ENCODE assay signal across 1 cellular context in genomic region chr16:65769055-65769465, GRCh38.
TF ChIP-seq lines count a peak whose summit lies in the region.

No MANE protein-coding gene starts in this region.

TF ChIP-seq in K562, 482 proteins besides CTCF, POLR2A, EP300 and RAD21 (continued from another document and continues in another):
- TF ChIP-seq, protein P1, sequence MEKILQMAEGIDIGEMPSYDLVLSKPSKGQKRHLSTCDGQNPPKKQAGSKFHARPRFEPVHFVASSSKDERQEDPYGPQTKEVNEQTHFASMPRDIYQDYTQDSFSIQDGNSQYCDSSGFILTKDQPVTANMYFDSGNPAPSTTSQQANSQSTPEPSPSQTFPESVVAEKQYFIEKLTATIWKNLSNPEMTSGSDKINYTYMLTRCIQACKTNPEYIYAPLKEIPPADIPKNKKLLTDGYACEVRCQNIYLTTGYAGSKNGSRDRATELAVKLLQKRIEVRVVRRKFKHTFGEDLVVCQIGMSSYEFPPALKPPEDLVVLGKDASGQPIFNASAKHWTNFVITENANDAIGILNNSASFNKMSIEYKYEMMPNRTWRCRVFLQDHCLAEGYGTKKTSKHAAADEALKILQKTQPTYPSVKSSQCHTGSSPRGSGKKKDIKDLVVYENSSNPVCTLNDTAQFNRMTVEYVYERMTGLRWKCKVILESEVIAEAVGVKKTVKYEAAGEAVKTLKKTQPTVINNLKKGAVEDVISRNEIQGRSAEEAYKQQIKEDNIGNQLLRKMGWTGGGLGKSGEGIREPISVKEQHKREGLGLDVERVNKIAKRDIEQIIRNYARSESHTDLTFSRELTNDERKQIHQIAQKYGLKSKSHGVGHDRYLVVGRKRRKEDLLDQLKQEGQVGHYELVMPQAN (IDR thresholded peaks at IDR 0.05; ENCODE audit: borderline replicate concordance): no peak
- TF ChIP-seq PREB (CRISPR knock-in tag; IDR thresholded peaks at IDR 0.05) (0 out of 2 replicates have a peak, but pooled peaks have one; percentile 27), ZNF23 (CRISPR knock-in tag; IDR thresholded peaks at IDR 0.05) (peak; percentile 100), C11orf30 (IDR thresholded peaks at IDR 0.05; ENCODE audit: low read depth) (no peak), VEZF1 (CRISPR knock-in tag; IDR thresholded peaks at IDR 0.05) (peak; percentile 65; the same call in 1 of the 2 replicates), NR2C1 (IDR thresholded peaks at IDR 0.05) (no peak), NR2C1 (tag; IDR thresholded peaks at IDR 0.05) (peak; percentile 98), RCOR1 (IDR thresholded peaks at IDR 0.05; ENCODE audit: borderline replicate concordance in 1 of 2, low read depth in 2 of 2, low read length in 2 of 2) (peak in 1 of 2 experiments; percentile 72; a peak in 3 of 4 replicates), DMBX1 (CRISPR knock-in tag; IDR thresholded peaks at IDR 0.05; ENCODE audit: borderline replicate concordance) (peak; percentile 100), TAL1 (IDR thresholded peaks at IDR 0.05) (peak; percentile 97), NCOA4 (IDR thresholded peaks at IDR 0.05; ENCODE audit: partially characterized antibody) (no peak), XRCC3 (IDR thresholded peaks at IDR 0.05) (no peak), TAF9B (IDR thresholded peaks at IDR 0.05; ENCODE audit: partially characterized antibody) (no peak), TARDBP (IDR thresholded peaks at IDR 0.05) (peak; percentile 77; the same call in 1 of the 2 replicates), FOXJ2 (tag; IDR thresholded peaks at IDR 0.05) (peak; percentile 94), OTX1 (CRISPR knock-in tag; IDR thresholded peaks at IDR 0.05) (peak; percentile 100), KHSRP (IDR thresholded peaks at IDR 0.05) (0 out of 2 replicates have a peak, but pooled peaks have one; percentile 58), TAF1 (IDR thresholded peaks at IDR 0.05; ENCODE audit: control insufficient read depth, extremely low read depth, insufficient read depth, low read length, severe bottlenecking) (no peak), HDAC6 (IDR thresholded peaks at IDR 0.05; ENCODE audit: low read depth, low read length) (no peak), HIVEP1 (CRISPR knock-in tag; IDR thresholded peaks at IDR 0.05) (peak; percentile 100), ZNF696 (CRISPR knock-in tag; conservative IDR thresholded peaks at IDR 0.05) (peak; percentile 95), SP1 (CRISPR knock-in tag; IDR thresholded peaks at IDR 0.05) (0 out of 2 replicates have a peak, but pooled peaks have one; percentile 32), NFE2 (IDR thresholded peaks at IDR 0.05; ENCODE audit: low read depth) (no peak), SRSF1 (IDR thresholded peaks at IDR 0.05; ENCODE audit: low read depth, low read length) (no peak), ZNF644 (tag; IDR thresholded peaks at IDR 0.05; ENCODE audit: low read depth) (peak; percentile 99), KLF6 (CRISPR knock-in tag; IDR thresholded peaks at IDR 0.05; ENCODE audit: borderline replicate concordance) (peak; percentile 100), PHB (CRISPR knock-in tag; IDR thresholded peaks at IDR 0.05) (peak; percentile 98), MLX (CRISPR knock-in tag; conservative IDR thresholded peaks at IDR 0.05) (peak in 1 of 2 experiments; percentile 89; a peak in 2 of 4 replicates), NONO (IDR thresholded peaks at IDR 0.05; ENCODE audit: low read depth in 2 of 2, low read length in 1 of 2) (no peak), ATF2 (CRISPR knock-in tag; IDR thresholded peaks at IDR 0.05) (no peak), TFAM (CRISPR knock-in tag; conservative IDR thresholded peaks at IDR 0.05) (no peak), ZNF766 (CRISPR knock-in tag; conservative IDR thresholded peaks at IDR 0.05) (peak; percentile 99), SRSF7 (optimal IDR thresholded peaks at IDR 0.05; ENCODE audit: low read depth, low read length) (no peak), RBM17 (IDR thresholded peaks at IDR 0.05; ENCODE audit: borderline replicate concordance, low read depth, low read length) (no peak), ESRRA (IDR thresholded peaks at IDR 0.05; ENCODE audit: borderline replicate concordance, low read depth) (no peak), KLF16 (IDR thresholded peaks at IDR 0.05) (peak; percentile 86), SMAD4 (CRISPR knock-in tag; conservative IDR thresholded peaks at IDR 0.05) (peak; percentile 100), ESRRB (CRISPR knock-in tag; IDR thresholded peaks at IDR 0.05; ENCODE audit: borderline replicate concordance) (peak; percentile 97), GTF2B (IDR thresholded peaks at IDR 0.05; ENCODE audit: extremely low read depth, insufficient read length) (no peak), ZNF316 (IDR thresholded peaks at IDR 0.05) (peak; percentile 55), NR4A1 (CRISPR knock-in tag; IDR thresholded peaks at IDR 0.05) (peak; percentile 100), NR4A1 (tag; IDR thresholded peaks at IDR 0.05) (peak; percentile 100), DIDO1 (tag; IDR thresholded peaks at IDR 0.05; ENCODE audit: low read depth) (peak; percentile 93), HDAC3 (IDR thresholded peaks at IDR 0.05; ENCODE audit: borderline replicate concordance, partially characterized antibody) (peak; percentile 75), ZBTB26 (CRISPR knock-in tag; IDR thresholded peaks at IDR 0.05) (peak; percentile 97; the same call in 1 of the 2 replicates), CHD2 (IDR thresholded peaks at IDR 0.05; ENCODE audit: low read depth, low read length) (no peak), NBN (IDR thresholded peaks at IDR 0.05; ENCODE audit: low read depth) (peak; percentile 84)
- TF ChIP-seq, protein P2, sequence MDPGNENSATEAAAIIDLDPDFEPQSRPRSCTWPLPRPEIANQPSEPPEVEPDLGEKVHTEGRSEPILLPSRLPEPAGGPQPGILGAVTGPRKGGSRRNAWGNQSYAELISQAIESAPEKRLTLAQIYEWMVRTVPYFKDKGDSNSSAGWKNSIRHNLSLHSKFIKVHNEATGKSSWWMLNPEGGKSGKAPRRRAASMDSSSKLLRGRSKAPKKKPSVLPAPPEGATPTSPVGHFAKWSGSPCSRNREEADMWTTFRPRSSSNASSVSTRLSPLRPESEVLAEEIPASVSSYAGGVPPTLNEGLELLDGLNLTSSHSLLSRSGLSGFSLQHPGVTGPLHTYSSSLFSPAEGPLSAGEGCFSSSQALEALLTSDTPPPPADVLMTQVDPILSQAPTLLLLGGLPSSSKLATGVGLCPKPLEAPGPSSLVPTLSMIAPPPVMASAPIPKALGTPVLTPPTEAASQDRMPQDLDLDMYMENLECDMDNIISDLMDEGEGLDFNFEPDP (CRISPR knock-in tag; IDR thresholded peaks at IDR 0.05): peak; percentile 100
- TF ChIP-seq, protein P3, sequence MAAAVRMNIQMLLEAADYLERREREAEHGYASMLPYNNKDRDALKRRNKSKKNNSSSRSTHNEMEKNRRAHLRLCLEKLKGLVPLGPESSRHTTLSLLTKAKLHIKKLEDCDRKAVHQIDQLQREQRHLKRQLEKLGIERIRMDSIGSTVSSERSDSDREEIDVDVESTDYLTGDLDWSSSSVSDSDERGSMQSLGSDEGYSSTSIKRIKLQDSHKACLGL (CRISPR knock-in tag; IDR thresholded peaks at IDR 0.05; ENCODE audit: borderline replicate concordance, poor library complexity, severe bottlenecking): peak; percentile 99
